8 cellular contexts compared by ENCODE assay signal in the genomic region with DNA sequence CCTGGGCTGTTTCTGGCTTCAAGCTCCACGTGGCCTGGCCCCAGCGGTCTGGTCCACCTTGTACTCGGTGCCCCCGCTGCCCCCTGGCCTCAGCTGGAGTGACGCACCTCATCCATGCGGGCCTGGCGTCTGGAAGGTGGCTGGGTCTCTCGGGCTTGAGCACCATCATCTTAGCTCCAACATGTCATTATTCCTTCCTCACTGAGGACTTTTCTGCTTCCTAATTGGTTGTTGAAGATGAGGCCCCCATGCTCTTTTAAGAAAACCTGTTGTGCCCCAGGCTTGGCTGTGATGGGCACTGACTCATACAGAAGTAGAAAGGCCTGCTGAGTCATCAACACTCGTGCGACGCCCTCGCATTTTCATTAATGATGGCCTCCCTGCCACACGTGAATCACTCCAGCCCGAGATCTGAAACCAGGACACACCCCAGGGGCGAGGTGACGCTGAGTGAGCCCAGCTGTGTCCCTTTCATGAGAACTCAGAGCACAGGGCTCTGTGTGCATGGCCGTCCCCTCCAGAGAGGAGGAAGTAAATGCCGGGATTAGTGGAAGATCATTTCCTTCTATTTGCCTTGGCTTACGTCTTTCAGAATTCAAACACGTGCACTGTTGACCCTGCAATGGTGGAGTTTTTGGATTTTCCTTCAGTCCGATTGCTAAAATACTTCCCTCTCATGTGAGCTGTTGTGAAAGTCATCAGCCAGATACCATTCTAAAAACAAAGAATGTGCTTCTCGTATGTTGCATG. TPM values are rescaled to one million over a fixed set of nuclear protein-coding genes. Genes with fewer than 3 reads are reported as not detected.
DNase-seq lines count a peak whose midpoint lies in the region; ATAC-seq, FAIRE-seq and TF ChIP-seq lines count a peak whose summit lies in the region.

No MANE protein-coding gene starts in this region.

- H3K4me1 Mint-ChIP-seq in endodermal cell, result peaks cover 6% of the 10 kb centered on the region

- H2AK9ac ChIP-seq in IMR-90 (replicated peaks; ENCODE audit: low read depth, low read length, poor library complexity), result no peak overlapping the region

- H2AFZ ChIP-seq in IMR-90 (replicated peaks; ENCODE audit: low read length, poor library complexity), result peak overlapping the region; percentile 8
- H2AFZ ChIP-seq in osteoblast (ENCODE audit: low read length), result peak overlapping the region; percentile 30

- H3K9me3 Mint-ChIP-seq in endodermal cell, result no peaks in the 10 kb centered on the region

- H4K20me1 ChIP-seq in IMR-90 (ENCODE audit: insufficient read depth, low read length) (no peaks in the 10 kb centered on the region), osteoblast (ENCODE audit: insufficient read depth, low read length) (no peaks in the 10 kb centered on the region)

- CTCF ChIA-PET in IMR-90 (lab: Yijun Ruan, JAX), result no interaction called here

- ATAC-seq in GM21786 (IDR thresholded peaks at IDR 0.05; ENCODE audit: unreplicated experiment) (peak; percentile 92), IMR-90 (ENCODE audit: low read depth) (peak; percentile 94)

- 47% methylated on average over 7 of the region's 22 CpGs; no CpG with 5 or more reads in 1 of the 2 experiments for WGBS in IMR-90 (ENCODE audit: extremely low coverage in 2 of 2, insufficient read length in 1 of 2), 2 experiments
- WGBS in endodermal cell (ENCODE audit: insufficient coverage in 1 of 2, insufficient read length in 1 of 2), 2 experiments, result 65 to 78% methylated on average over 19 to 22 of the region's 22 CpGs

- H3K27me3 ChIP-seq in IMR-90 (ENCODE audit: control insufficient read depth, insufficient read depth, low read length) (peaks cover 6% of the 10 kb centered on the region), endodermal cell (ENCODE audit: control insufficient read depth, insufficient read depth, low read length, poor library complexity, severe bottlenecking) (peaks cover 8% of the 10 kb centered on the region), osteoblast (ENCODE audit: insufficient read depth, low read length) (peaks cover 51% of the 10 kb centered on the region)

- H3K79me1 ChIP-seq in IMR-90 (ENCODE audit: low read depth in 1 of 2, low read length in 2 of 2), result no peaks in the 10 kb centered on the region

- TF ChIP-seq POLR2A in IMR-90 (IDR thresholded peaks at IDR 0.05; ENCODE audit: low read depth, low read length), result peak; percentile 70

- H3K4me3 ChIP-seq in IMR-90 (ENCODE audit: insufficient read depth, low read depth, low read length) (no peak overlapping the region), endodermal cell (ENCODE audit: low read length) (no peak overlapping the region), osteoblast (ENCODE audit: insufficient read depth, low read length) (peak overlapping the region; percentile 52)

- in situ Hi-C loops in IMR-90 (cut with MboI; ENCODE audit: low sequenced_read_pairs), result loop anchor here (25.0 kb wide), 4 partner anchors 537 to 1312 kb away; partner anchors contain the start of genes IL17D and MPHOSPH8

- peaks cover 8% of the 10 kb centered on the region for H3K9me1 ChIP-seq in IMR-90 (ENCODE audit: insufficient read depth, low read length)

- H3K9ac ChIP-seq in IMR-90 (ENCODE audit: low read depth, low read length) (no peak overlapping the region), endodermal cell (ENCODE audit: extremely low read depth, low read length, poor library complexity, severe bottlenecking) (no peak overlapping the region)

- H3K4ac ChIP-seq in IMR-90 (ENCODE audit: low read depth, low read length), result peak overlapping the region; percentile 79

- no peak overlapping the region for H3K27ac Mint-ChIP-seq in endodermal cell

- TF ChIP-seq CTCF in IMR-90 (conservative IDR thresholded peaks at IDR 0.05; ENCODE audit: low read depth, low read length) (no peak), endodermal cell (conservative IDR thresholded peaks at IDR 0.05) (no peak), osteoblast (IDR thresholded peaks at IDR 0.05; ENCODE audit: extremely low read depth, low read depth, low read length) (no peak)

- H3K79me2 ChIP-seq in osteoblast (ENCODE audit: insufficient read depth, low read length), result no peaks in the 10 kb centered on the region

- H3K36me3 ChIP-seq in IMR-90 (ENCODE audit: control insufficient read depth, insufficient read depth, low read length) (no peaks in the 10 kb centered on the region), endodermal cell (ENCODE audit: control insufficient read depth, insufficient read depth, low read length) (no peaks in the 10 kb centered on the region), osteoblast (ENCODE audit: insufficient read depth, low read length) (no peaks in the 10 kb centered on the region)

- peak overlapping the region; percentile 2 to 59; a peak in 3 of 4 replicates for H4K8ac ChIP-seq in IMR-90 (ENCODE audit: low read depth in 2 of 2, low read length in 2 of 2)

- H2BK20ac ChIP-seq in IMR-90 (ENCODE audit: low read depth, low read length), result peak overlapping the region; percentile 72

- H3K9me3 ChIP-seq in IMR-90 (ENCODE audit: control insufficient read depth, insufficient read depth, low read length) (no peaks in the 10 kb centered on the region), endodermal cell (ENCODE audit: control insufficient read depth, low read length) (no peaks in the 10 kb centered on the region), osteoblast (ENCODE audit: low read depth, low read length) (no peaks in the 10 kb centered on the region)

- H3K56ac ChIP-seq in IMR-90 (ENCODE audit: extremely low read depth, insufficient read depth, low read length), result peak overlapping the region; percentile 33; the same call in 1 of the 2 replicates

- H2BK5ac ChIP-seq in IMR-90 (ENCODE audit: low read depth, low read length, poor library complexity, severe bottlenecking), result peak overlapping the region; percentile 27

- H3K4me2 ChIP-seq in IMR-90 (ENCODE audit: low read depth, low read length) (peak overlapping the region; percentile 47), osteoblast (ENCODE audit: insufficient read depth, low read length) (peak overlapping the region; percentile 77)

- peak overlapping the region; percentile 18 for H3K18ac ChIP-seq in IMR-90 (ENCODE audit: low read depth, low read length)

- no peak overlapping the region for H3K4me3 Mint-ChIP-seq in endodermal cell

- peak overlapping the region; percentile 63 for H4K91ac ChIP-seq in IMR-90 (ENCODE audit: insufficient read depth, low read depth, low read length)

- peak overlapping the region; percentile 78 for H2AK5ac ChIP-seq in IMR-90 (ENCODE audit: low read depth, low read length)

- peak overlapping the region; percentile 93 for H2BK120ac ChIP-seq in IMR-90 (ENCODE audit: low read depth, low read length)

- POLR2A ChIA-PET in IMR-90 (lab: Charles Lee; ENCODE audit: unreplicated experiment), result no interaction called here

- H3K4me1 ChIP-seq in IMR-90 (ENCODE audit: control insufficient read depth, insufficient read depth, low read length), result peaks cover 14% of the 10 kb centered on the region; the same call in 1 of the 2 replicates
- H3K4me1 ChIP-seq in endodermal cell (ENCODE audit: control insufficient read depth, insufficient read depth, low read length), result no peaks in the 10 kb centered on the region
- H3K4me1 ChIP-seq in osteoblast (ENCODE audit: insufficient read depth, low read length), result peaks cover 10% of the 10 kb centered on the region

- intact Hi-C loops in IMR-90 (cut with micrococcal nuclease), result no loop called here

- no peak for TF ChIP-seq RAD21 in IMR-90 (IDR thresholded peaks at IDR 0.05; ENCODE audit: low read length)

- H3K23ac ChIP-seq in IMR-90 (ENCODE audit: low read depth, low read length), result peak overlapping the region; percentile 57; the same call in 1 of the 2 replicates

- H3K14ac ChIP-seq in IMR-90 (replicated peaks; ENCODE audit: low read depth, low read length), result peak overlapping the region; percentile 45

- no peaks in the 10 kb centered on the region for H3K36me3 Mint-ChIP-seq in endodermal cell (ENCODE audit: low read depth)

- BruUV-seq in IMR-90 (replicated peaks; lab: Mats Ljungman, UMichigan), result no TSS peak

- peak overlapping the region; percentile 6; the same call in 1 of the 2 replicates for H4K5ac ChIP-seq in IMR-90 (ENCODE audit: low read depth, low read length)

- peak; percentile 58 for FAIRE-seq in urothelium cell line (lab: Jason Lieb, UNC)

- H2BK15ac ChIP-seq in IMR-90 (ENCODE audit: low read depth, low read length), result peak overlapping the region; percentile 17; the same call in 1 of the 3 replicates

- H3K27ac ChIP-seq in IMR-90 (ENCODE audit: insufficient read depth, low read length) (peak overlapping the region; percentile 83), endodermal cell (ENCODE audit: low read depth, low read length) (no peak overlapping the region), osteoblast (ENCODE audit: low read depth, low read length) (peak overlapping the region; percentile 1)

- peaks cover 28% of the 10 kb centered on the region for H3K27me3 Mint-ChIP-seq in endodermal cell (ENCODE audit: insufficient read depth)

- dilution Hi-C loops in IMR-90 (cut with HindIII; ENCODE audit: low sequenced_read_pairs, unreplicated experiment), result loop anchor here (25.0 kb wide), 1 partner anchor 312 kb away; no protein-coding TSS in a partner anchor

- DNase-seq in GM03348 (ENCODE audit: low spot score), result peak; percentile 87
- peak; percentile 99 for DNase-seq in IMR-90
- DNase-seq in activated CD4-positive, alpha-beta T cell treated with anti-CD3 and anti-CD28 coated beads for 4 hours, result peak; percentile 63 to 74
- peak; percentile 63 for DNase-seq in endodermal cell
- DNase-seq in osteoblast (ENCODE audit: insufficient read length, low spot score, missing footprints), result peak; percentile 97
- DNase-seq in urothelium cell line (ENCODE audit: low spot score), result peak; percentile 85
- no peak for DNase-seq in NCI-H1436 (lab: John Stamatoyannopoulos, UW)

RNA-seq across cellular contexts. Expression of gene GJA3, which starts 14.0 kb away (rescaled TPM):
- 2.7 and 3.6 TPM in 2 replicates for total RNA-seq in IMR-90 (2012; rRNA removed)
- 1.2 and 1.5 TPM in 2 replicates for polyA plus RNA-seq in IMR-90 (2012; rRNA removed)
- polyA plus RNA-seq in IMR-90 (2012; cell fraction: cytosol; rRNA removed), result 0.80 and 1.1 TPM in 2 replicates
- 0.63 and 0.79 TPM in 2 replicates for polyA plus RNA-seq in IMR-90 (2012; cell fraction: nucleus; rRNA removed; ENCODE audit: low replicate concordance)
- total RNA-seq in endodermal cell, result under 1 TPM; 0.07 to 0.09 TPM
- polyA plus RNA-seq in endodermal cell (2013, experiment 1 of 2), result not detected
- 0.08 TPM for polyA plus RNA-seq in endodermal cell (2013, experiment 2 of 2)
- under 0.01 TPM in 2 replicates for total RNA-seq in osteoblast

RNA-seq across cellular contexts. Expression of gene GJB2, which starts 17.9 kb away (rescaled TPM):
- under 0.01 TPM in 2 replicates for total RNA-seq in IMR-90 (2012; rRNA removed)
- 0.09 and 0.17 TPM in 2 replicates for polyA plus RNA-seq in IMR-90 (2012; rRNA removed)
- polyA plus RNA-seq in IMR-90 (2012; cell fraction: cytosol; rRNA removed), result 0.10 and 0.30 TPM in 2 replicates
- 0.52 and 2.5 TPM in 2 replicates for polyA plus RNA-seq in IMR-90 (2012; cell fraction: nucleus; rRNA removed; ENCODE audit: low replicate concordance)
- total RNA-seq in endodermal cell, result under 1 TPM; 0.26 to 0.82 TPM
- 0.28 TPM for polyA plus RNA-seq in endodermal cell (2013, experiment 1 of 2)
- polyA plus RNA-seq in endodermal cell (2013, experiment 2 of 2), result 0.25 TPM
- total RNA-seq in osteoblast, result under 0.01 and 0.29 TPM in 2 replicates

RNA-seq across cellular contexts. Expression of gene GJB6, which starts 57.3 kb away (rescaled TPM):
- total RNA-seq in IMR-90 (2012; rRNA removed) (not detected in 2 replicates), endodermal cell (not detected), osteoblast (not detected in 2 replicates)
- not detected in 2 replicates for polyA plus RNA-seq in IMR-90 (2012; rRNA removed)
- polyA plus RNA-seq in IMR-90 (2012; cell fraction: cytosol; rRNA removed), result not detected in 2 replicates
- polyA plus RNA-seq in IMR-90 (2012; cell fraction: nucleus; rRNA removed; ENCODE audit: low replicate concordance), result not detected in 2 replicates
- polyA plus RNA-seq in endodermal cell (2013, experiment 1 of 2), result not detected
- not detected for polyA plus RNA-seq in endodermal cell (2013, experiment 2 of 2)
